In the genomic region with DNA sequence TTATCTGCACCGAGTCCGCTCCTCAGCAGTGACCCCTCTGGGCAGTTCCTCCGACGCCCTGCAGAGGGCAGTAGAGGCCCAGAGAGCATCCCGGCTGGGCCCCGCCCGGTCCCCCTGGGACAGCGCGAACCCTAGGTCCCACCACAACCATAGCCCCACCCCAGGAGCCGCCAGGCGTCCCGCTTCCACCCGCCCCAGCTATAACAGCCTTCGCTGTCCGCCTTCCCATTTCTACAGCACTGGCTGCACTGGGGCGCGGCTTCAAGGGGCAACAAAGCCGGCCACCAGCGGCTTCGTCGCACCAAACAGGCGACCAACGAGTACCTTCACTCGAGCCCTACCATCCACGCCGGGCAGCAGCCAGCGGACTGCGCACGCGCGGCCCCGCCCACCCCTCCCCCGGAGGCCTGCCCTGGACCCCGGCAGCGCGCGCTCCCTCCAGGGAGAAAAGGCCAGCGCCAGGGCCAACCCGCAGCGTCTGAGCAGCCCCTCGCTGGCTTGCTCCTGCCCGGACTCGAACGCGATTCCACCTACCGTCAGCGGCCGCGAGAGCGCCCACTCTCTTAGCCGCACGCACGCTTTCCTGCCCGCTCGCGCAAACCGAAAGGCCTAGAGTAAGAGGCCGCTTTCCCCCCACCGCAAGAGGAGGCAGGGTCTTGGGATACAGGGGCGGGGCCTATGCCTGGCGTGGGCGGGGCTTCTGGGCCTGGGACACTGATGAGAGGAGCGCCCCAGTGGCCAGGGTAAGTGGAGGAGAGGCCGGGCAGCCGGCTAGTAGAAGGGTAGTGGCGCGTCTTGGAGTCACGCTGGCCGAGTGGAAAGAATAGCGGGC, we compare ENCODE assay signal across 8 cellular contexts. TPM values are rescaled to one million over a fixed set of nuclear protein-coding genes. Genes with fewer than 3 reads are reported as not detected.
DNase-seq lines count a peak whose midpoint lies in the region; FAIRE-seq and TF ChIP-seq lines count a peak whose summit lies in the region.

A gene with protein sequence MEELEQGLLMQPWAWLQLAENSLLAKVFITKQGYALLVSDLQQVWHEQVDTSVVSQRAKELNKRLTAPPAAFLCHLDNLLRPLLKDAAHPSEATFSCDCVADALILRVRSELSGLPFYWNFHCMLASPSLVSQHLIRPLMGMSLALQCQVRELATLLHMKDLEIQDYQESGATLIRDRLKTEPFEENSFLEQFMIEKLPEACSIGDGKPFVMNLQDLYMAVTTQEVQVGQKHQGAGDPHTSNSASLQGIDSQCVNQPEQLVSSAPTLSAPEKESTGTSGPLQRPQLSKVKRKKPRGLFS (minus strand): TSS at position 630 of the 832 bp plus-strand sequence. CDS start 2,453 bp downstream, outside the sequence.

- H3K27ac ChIP-seq in MM.1S (ENCODE audit: low read length) (peak within 1 kb of the TSS; percentile 80), SJCRH30 (peak within 1 kb of the TSS; percentile 71), suprapubic skin (peak within 1 kb of the TSS; percentile 88)

- H3K4me1 ChIP-seq in HAP-1 (peaks cover 17% of the 10 kb centered on the region), MM.1S (ENCODE audit: low read length) (peaks cover 5% of the 10 kb centered on the region; the same call in 1 of the 2 replicates), SJCRH30 (0 out of 2 replicates have a peak, but pooled peaks cover 8% of the 10 kb centered on the region), suprapubic skin (peaks cover 10% of the 10 kb centered on the region)

- no peaks in the 10 kb centered on the region for H3K36me3 ChIP-seq in HAP-1 (replicated peaks)
- H3K36me3 ChIP-seq in MM.1S (replicated peaks; ENCODE audit: insufficient read depth, low read length), result no peaks in the 10 kb centered on the region
- H3K36me3 ChIP-seq in SJCRH30, result no peaks in the 10 kb centered on the region
- H3K36me3 ChIP-seq in suprapubic skin, result peaks cover 17% of the 10 kb centered on the region

- WGBS in suprapubic skin, result 2% methylated on average over 25 of the region's 70 CpGs

- H3K4me3 ChIP-seq in HAP-1 (peak within 1 kb of the TSS; percentile 62), MM.1S (ENCODE audit: low read length) (peak within 1 kb of the TSS; percentile 85), SJCRH30 (peak within 1 kb of the TSS; percentile 72), suprapubic skin (peak within 1 kb of the TSS; percentile 68)

- H3K9me2 ChIP-seq in MM.1S (replicated peaks; ENCODE audit: insufficient read depth, low read length), result no peaks in the 10 kb centered on the region

- peaks cover 4% of the 10 kb centered on the region; the same call in 1 of the 2 replicates for H3K79me2 ChIP-seq in MM.1S (ENCODE audit: low read length)

- no peaks in the 10 kb centered on the region for H4K20me1 ChIP-seq in MM.1S (ENCODE audit: insufficient read depth, low read length)

- no peak for TF ChIP-seq EP300 in suprapubic skin (IDR thresholded peaks at IDR 0.05)

- H3K9me3 ChIP-seq in HAP-1 (no peaks in the 10 kb centered on the region), MM.1S (replicated peaks; ENCODE audit: insufficient read depth, low read length) (no peaks in the 10 kb centered on the region), SJCRH30 (replicated peaks) (no peaks in the 10 kb centered on the region), suprapubic skin (no peaks in the 10 kb centered on the region)

- TF ChIP-seq POLR2A in suprapubic skin (IDR thresholded peaks at IDR 0.05), result no peak

- H3K4me2 ChIP-seq in MM.1S (ENCODE audit: low read depth, low read length), result peak within 1 kb of the TSS; percentile 75

- H3F3A ChIP-seq in MM.1S (ENCODE audit: insufficient read depth, low read length), result no peaks in the 10 kb centered on the region

- no peaks in the 10 kb centered on the region for H3K27me3 ChIP-seq in HAP-1 (ENCODE audit: low read depth)
- no peaks in the 10 kb centered on the region for H3K27me3 ChIP-seq in MM.1S (replicated peaks; ENCODE audit: insufficient read depth, low read length)
- no peaks in the 10 kb centered on the region for H3K27me3 ChIP-seq in SJCRH30
- no peaks in the 10 kb centered on the region for H3K27me3 ChIP-seq in suprapubic skin

- FAIRE-seq in frontal cortex (lab: Jason Lieb, UNC), result no peak

- in situ Hi-C loops in HAP-1 (cut with MboI; ENCODE audit: low sequenced_read_pairs), result loop anchor here (5.0 kb wide), 1 partner anchor 137 kb away; no protein-coding TSS in a partner anchor

- H2AFZ ChIP-seq in MM.1S (ENCODE audit: low read length), result peak within 1 kb of the TSS; percentile 72

- TF ChIP-seq CTCF in MM.1S (IDR thresholded peaks at IDR 0.05; ENCODE audit: low read length), result peak; percentile 94
- TF ChIP-seq CTCF in suprapubic skin (IDR thresholded peaks at IDR 0.05), result peak; percentile 99

- H3K9ac ChIP-seq in MM.1S (ENCODE audit: low read length), result peak within 1 kb of the TSS; percentile 82

- DNase-seq in GF-D8 (lab: John Stamatoyannopoulos, UW) (peak; percentile 65), HAP-1 (ENCODE audit: low spot score in 2 of 2) (peak; percentile 82 to 98), MM.1S (peak; percentile 93), SJCRH30 (peak; percentile 96 to 97), frontal cortex (ENCODE audit: low spot score in 2 of 2) (peak; percentile 87 to 93), nucleus accumbens (lab: John Stamatoyannopoulos, UW) (peak; percentile 68 to 100 (median 93)), suprapubic skin (ENCODE audit: low spot score in 2 of 2) (peak; percentile 98 to 99)
- DNase-seq in activated naive CD4-positive, alpha-beta T cell (lab: John Stamatoyannopoulos, UW), result peak; percentile 85 to 90 (median 86)

RNA-seq across cellular contexts. Expression of the gene that starts here (rescaled TPM):
- 19.6 and 21.7 TPM in 2 replicates for total RNA-seq in SJCRH30 (2014; rRNA removed; shearing (Covaris generic))
- total RNA-seq in frontal cortex (8.6 TPM), suprapubic skin (10 to 100 TPM; 15.7 to 19.2 (median 18.3) TPM)

Comparison
In these comparisons a context has a peak if more than half of its experiments do, and no peak if none do; other contexts are left out.
1. Peak in every context shown above with its lines: DNase-seq, H3K4me3 ChIP-seq and H3K27ac ChIP-seq.